In genomic region chr2:241728627-241729026, GRCh38 we compare ENCODE assay signal across 1 cellular context.
TF ChIP-seq lines count a peak whose summit lies in the region.

No MANE protein-coding gene starts in this region.

TF ChIP-seq in IMR-90, 13 proteins besides CTCF, POLR2A, EP300 and RAD21:
- TF ChIP-seq MAFK (IDR thresholded peaks at IDR 0.05; ENCODE audit: low read depth, low read length) (no peak), RFX5 (IDR thresholded peaks at IDR 0.05; ENCODE audit: low read depth, low read length) (no peak), CHD1 (IDR thresholded peaks at IDR 0.05; ENCODE audit: low read depth, low read length) (no peak), ELK1 (IDR thresholded peaks at IDR 0.05; ENCODE audit: borderline replicate concordance, low read depth, low read length) (no peak), SMC3 (IDR thresholded peaks at IDR 0.05; ENCODE audit: low read depth, low read length) (no peak), MAZ (IDR thresholded peaks at IDR 0.05; ENCODE audit: borderline replicate concordance, low read depth, low read length) (no peak), BHLHE40 (IDR thresholded peaks at IDR 0.05; ENCODE audit: low read depth, low read length) (no peak), CEBPB (IDR thresholded peaks at IDR 0.05; ENCODE audit: low read depth, low read length) (no peak), NFE2L2 (IDR thresholded peaks at IDR 0.05; ENCODE audit: low read depth, low read length) (no peak), MXI1 (IDR thresholded peaks at IDR 0.05; ENCODE audit: borderline replicate concordance, low read depth, low read length) (no peak), RCOR1 (IDR thresholded peaks at IDR 0.05; ENCODE audit: insufficient replicate concordance, low read length) (no peak), FOS (IDR thresholded peaks at IDR 0.05; ENCODE audit: low read depth, low read length) (no peak), USF2 (IDR thresholded peaks at IDR 0.05; ENCODE audit: low read depth, low read length) (no peak)
